ENCODE assay signal across 19 cellular contexts in the genomic region with DNA sequence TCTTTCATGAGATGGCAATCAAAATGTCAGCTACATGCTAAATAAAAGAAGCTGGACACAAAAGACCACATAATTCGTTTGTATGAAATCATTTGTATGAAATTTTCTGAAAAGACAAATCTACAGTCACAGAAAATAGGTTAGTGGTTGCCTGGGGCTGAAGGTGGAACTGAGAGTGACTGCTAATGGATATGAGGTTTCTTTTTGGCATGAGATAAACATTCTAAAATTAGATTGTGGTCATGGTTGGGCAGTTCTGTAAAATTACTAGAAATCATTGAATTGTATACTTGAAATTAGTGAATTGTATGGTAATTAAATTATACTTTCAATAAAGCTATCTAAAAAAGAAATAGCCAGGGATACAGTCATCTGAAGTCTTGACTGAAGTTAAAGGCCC. TPM values are rescaled to one million over a fixed set of nuclear protein-coding genes. Genes with fewer than 3 reads are reported as not detected.
A peak's percentile ranks its signal among the peaks of the same experiment; 100 is the strongest.
DNase-seq lines count a peak whose midpoint lies in the region; ATAC-seq, FAIRE-seq and TF ChIP-seq lines count a peak whose summit lies in the region.
"Had no signal": no experiment of that assay in that cellular context is flagged by ENCODE, and none has a peak within 500 bp of the region (broad histone marks: within the 10 kb centered on the region; RNA-seq: fewer than 3 reads in every experiment).

No MANE protein-coding gene starts in this region.

- peak; percentile 48 for ATAC-seq in GM19395 (IDR thresholded peaks at IDR 0.05; ENCODE audit: unreplicated experiment)
- ATAC-seq in HG03342 (IDR thresholded peaks at IDR 0.05; ENCODE audit: unreplicated experiment), result peak; percentile 48
- ATAC-seq: HCT116 had no signal

- FAIRE-seq in GM12891 (lab: Jason Lieb, UNC), result peak; percentile 74
- FAIRE-seq: kidney had no signal

- TF ChIP-seq POLR2A in GM12891 (IDR thresholded peaks at IDR 0.05; ENCODE audit: low read depth, low read length), result no peak

- no peak overlapping the region for H3K27ac Mint-ChIP-seq in activated T-helper 2 cell treated with anti-CD3 and anti-CD28 coated beads, Interferon-gamma antibody, Interleukin-2, Interleukin-4, amounts not matched to agents 10 μg/mL and 5 μg/mL and 100 μg/mL, durations not matched to agents 14 hours and 24 hours and 36 hours
- H3K27ac Mint-ChIP-seq: T-helper 2 cell treated with Interferon-gamma antibody and Interleukin-4, amounts not matched to agents 5 μg/mL and 100 μg/mL, for 36 hours had no signal

- H3K4me3 Mint-ChIP-seq in activated T-helper 2 cell treated with anti-CD3 and anti-CD28 coated beads, Interferon-gamma antibody, Interleukin-2, Interleukin-4, amounts not matched to agents 10 μg/mL and 5 μg/mL and 100 μg/mL, durations not matched to agents 14 hours and 24 hours and 36 hours (ENCODE audit: low read depth), result no peak overlapping the region
- H3K4me3 Mint-ChIP-seq: T-helper 2 cell treated with Interferon-gamma antibody and Interleukin-4, amounts not matched to agents 5 μg/mL and 100 μg/mL, for 36 hours had no signal

- no peaks in the 10 kb centered on the region for H3K36me3 Mint-ChIP-seq in activated T-helper 2 cell treated with anti-CD3 and anti-CD28 coated beads, Interferon-gamma antibody, Interleukin-2, Interleukin-4, amounts not matched to agents 10 μg/mL and 5 μg/mL and 100 μg/mL, durations not matched to agents 14 hours and 24 hours and 36 hours (ENCODE audit: low read depth)

- H3K4me1 Mint-ChIP-seq in activated T-helper 2 cell treated with anti-CD3 and anti-CD28 coated beads, Interferon-gamma antibody, Interleukin-2, Interleukin-4, amounts not matched to agents 10 μg/mL and 5 μg/mL and 100 μg/mL, durations not matched to agents 14 hours and 24 hours and 36 hours (ENCODE audit: low read depth), result peaks cover 10% of the 10 kb centered on the region

- H3K27me3 Mint-ChIP-seq in activated T-helper 2 cell treated with anti-CD3 and anti-CD28 coated beads, Interferon-gamma antibody, Interleukin-2, Interleukin-4, amounts not matched to agents 10 μg/mL and 5 μg/mL and 100 μg/mL, durations not matched to agents 14 hours and 24 hours and 36 hours (ENCODE audit: low read depth), result peaks cover 50% of the 10 kb centered on the region

- no peaks in the 10 kb centered on the region for H3K9me3 Mint-ChIP-seq in activated T-helper 2 cell treated with anti-CD3 and anti-CD28 coated beads, Interferon-gamma antibody, Interleukin-2, Interleukin-4, amounts not matched to agents 10 μg/mL and 5 μg/mL and 100 μg/mL, durations not matched to agents 14 hours and 24 hours and 36 hours
- H3K9me3 Mint-ChIP-seq: T-helper 2 cell treated with Interferon-gamma antibody and Interleukin-4, amounts not matched to agents 5 μg/mL and 100 μg/mL, for 36 hours had no signal

- DNase-seq in GM12891 (ENCODE audit: insufficient read length, low spot score), result no peak
- peak; percentile 27 for DNase-seq in RPMI7951 (ENCODE audit: low read depth)
- DNase-seq in activated T-helper 2 cell treated with anti-CD3 and anti-CD28 coated beads, Interferon-gamma antibody, Interleukin-2, Interleukin-4, amounts not matched to agents 10 μg/mL and 5 μg/mL and 100 μg/mL, durations not matched to agents 14 hours and 24 hours and 36 hours (ENCODE audit: low spot score), result no peak
- no peak for DNase-seq in mesenteric fat pad (ENCODE audit: low spot score)
- DNase-seq in NCI-H510A treated with DMSO at 0.1 percent for 48 hours (lab: John Stamatoyannopoulos, UW), result no peak
- no peak for DNase-seq in occipital lobe (lab: John Stamatoyannopoulos, UW)
- DNase-seq: activated CD4-positive, alpha-beta T cell treated with anti-CD3 and anti-CD28 coated beads, Interleukin-2, amount 50 U/mL, for 4 hours; activated gamma-delta T cell treated with Interleukin-2 at 50 U/mL for 16 hours; AML-193; kidney; NCI-H2171 treated with DMSO at 0.1 percent for 48 hours; Peyer's patch; stimulated activated CD4-positive, alpha-beta T cell treated with anti-CD3 and anti-CD28 coated beads, Interleukin-2, amount 100 ng/mL, for 48 hours; stimulated activated naive CD4-positive, alpha-beta T cell treated with Interleukin-2 at 50 U/mL for 16 hours had no signal

- intact Hi-C loops in activated T-helper 2 cell treated with anti-CD3 and anti-CD28 coated beads, Interferon-gamma antibody, Interleukin-2, Interleukin-4, amounts not matched to agents 10 μg/mL and 5 μg/mL and 100 μg/mL, durations not matched to agents 14 hours and 24 hours and 36 hours (cut with micrococcal nuclease), result no loop called here

TF ChIP-seq in GM12891, 5 proteins besides CTCF, POLR2A, EP300 and RAD21:
- TF ChIP-seq POLR2AphosphoS5 (IDR thresholded peaks at IDR 0.05; ENCODE audit: low read depth, low read length) (no peak), PAX5 (IDR thresholded peaks at IDR 0.05; ENCODE audit: insufficient read depth, low read length, severe bottlenecking) (peak; percentile 92), POU2F2 (IDR thresholded peaks at IDR 0.05; ENCODE audit: low read depth, low read length) (0 out of 2 replicates have a peak, but pooled peaks have one; percentile 17), SPI1 (IDR thresholded peaks at IDR 0.05; ENCODE audit: low read depth, low read length) (peak; percentile 92), TAF1 (IDR thresholded peaks at IDR 0.05; ENCODE audit: low read depth, low read length) (no peak)

RNA-seq across cellular contexts. Expression of a gene that starts 2.7 kb away (rescaled TPM):
- polyA plus RNA-seq in GM12891 (2012; ENCODE audit: low read depth, missing spikeins), result 16.7 TPM
- 32.8 and 37.8 TPM in 2 replicates for total RNA-seq in RPMI7951 (2014; rRNA removed; shearing (Covaris generic))
- 2.6 and 3.2 TPM in 2 replicates for total RNA-seq in activated T-helper 2 cell treated with anti-CD3 and anti-CD28 coated beads, Interferon-gamma antibody, Interleukin-2, Interleukin-4, amounts not matched to agents 10 μg/mL and 5 μg/mL and 100 μg/mL, durations not matched to agents 14 hours and 24 hours and 36 hours
- total RNA-seq in mesenteric fat pad (46.7 TPM), occipital lobe (148 TPM)

RNA-seq across cellular contexts. Expression of a gene that starts 56.1 kb away (rescaled TPM):
- polyA plus RNA-seq in GM12891 (2012; ENCODE audit: low read depth, missing spikeins), result not detected
- total RNA-seq in RPMI7951 (2014; rRNA removed; shearing (Covaris generic)), result not detected in 2 replicates
- total RNA-seq in activated T-helper 2 cell treated with anti-CD3 and anti-CD28 coated beads, Interferon-gamma antibody, Interleukin-2, Interleukin-4, amounts not matched to agents 10 μg/mL and 5 μg/mL and 100 μg/mL, durations not matched to agents 14 hours and 24 hours and 36 hours, result not detected in 2 replicates
- total RNA-seq in mesenteric fat pad (not detected), occipital lobe (30.6 TPM)
- total RNA-seq: glomerular endothelial cell had no signal

Comparison
In these comparisons a context has a peak if more than half of its experiments do, and no peak if none do; other contexts are left out.
1. RNA of a gene that starts 56.1 kb away (total RNA-seq): 30.6 TPM in occipital lobe (single experiment); not detected in mesenteric fat pad (single experiment), not detected in RPMI7951 and not detected in activated T-helper 2 cell treated with anti-CD3 and anti-CD28 coated beads, Interferon-gamma antibody, Interleukin-2, Interleukin-4, amounts not matched to agents 10 μg/mL and 5 μg/mL and 100 μg/mL, durations not matched to agents 14 hours and 24 hours and 36 hours; every median in the first group is over 10 times any median in the second.